1 cellular context compared by ENCODE assay signal in genomic region chr6:111591370-111591900, GRCh38.
TF ChIP-seq lines count a peak whose summit lies in the region.

No MANE protein-coding gene starts in this region.

TF ChIP-seq in HepG2, 621 proteins besides CTCF, POLR2A, EP300 and RAD21 (continued from another document):
- no peak for TF ChIP-seq CSRNP2 (CRISPR knock-in tag; conservative IDR thresholded peaks at IDR 0.05; ENCODE audit: low read depth)
- 0 out of 2 replicates have a peak, but pooled peaks have one; percentile 31 for TF ChIP-seq CCDC6 (CRISPR knock-in tag; IDR thresholded peaks at IDR 0.05)
- peak; percentile 97 for TF ChIP-seq CEBPB (IDR thresholded peaks at IDR 0.05; ENCODE audit: borderline replicate concordance, low read depth, low read length)
- peak; percentile 64; the same call in 1 of the 2 replicates for TF ChIP-seq TFE3 (CRISPR knock-in tag; IDR thresholded peaks at IDR 0.05)
- TF ChIP-seq RARA (CRISPR knock-in tag; IDR thresholded peaks at IDR 0.05) = peak; percentile 72
- peak; percentile 44; the same call in 1 of the 2 replicates for TF ChIP-seq NCOA2 (CRISPR knock-in tag; IDR thresholded peaks at IDR 0.05)
- TF ChIP-seq ZFP90 (CRISPR knock-in tag; IDR thresholded peaks at IDR 0.05; ENCODE audit: borderline replicate concordance) = peak; percentile 64; the same call in 1 of the 2 replicates
- TF ChIP-seq TFAP4 (IDR thresholded peaks at IDR 0.05; ENCODE audit: borderline replicate concordance, low read depth) = peak; percentile 39; the same call in 1 of the 2 replicates
- no peak for TF ChIP-seq ZNF598 (CRISPR knock-in tag; IDR thresholded peaks at IDR 0.05; ENCODE audit: borderline replicate concordance)
- peak in 1 of 2 experiments; percentile 83; a peak in 2 of 4 replicates for TF ChIP-seq ATF4 (CRISPR knock-in tag; IDR thresholded peaks at IDR 0.05)
- 0 out of 2 replicates have a peak, but pooled peaks have one; percentile 43 for TF ChIP-seq POGZ (CRISPR knock-in tag; IDR thresholded peaks at IDR 0.05)
- no peak for TF ChIP-seq ZNF773 (CRISPR knock-in tag; IDR thresholded peaks at IDR 0.05; ENCODE audit: borderline replicate concordance)
- TF ChIP-seq IRF1 (CRISPR knock-in tag; IDR thresholded peaks at IDR 0.05; ENCODE audit: low read depth) = no peak
- TF ChIP-seq ZNF780A (CRISPR knock-in tag; IDR thresholded peaks at IDR 0.05) = no peak
- peak; percentile 73; the same call in 1 of the 2 replicates for TF ChIP-seq NFE2L2 (IDR thresholded peaks at IDR 0.05; ENCODE audit: low read length)
- no peak for TF ChIP-seq ZNF670 (CRISPR knock-in tag; IDR thresholded peaks at IDR 0.05; ENCODE audit: borderline replicate concordance)
- no peak for TF ChIP-seq LBX2 (CRISPR knock-in tag; IDR thresholded peaks at IDR 0.05; ENCODE audit: borderline replicate concordance)
